In the genomic region with DNA sequence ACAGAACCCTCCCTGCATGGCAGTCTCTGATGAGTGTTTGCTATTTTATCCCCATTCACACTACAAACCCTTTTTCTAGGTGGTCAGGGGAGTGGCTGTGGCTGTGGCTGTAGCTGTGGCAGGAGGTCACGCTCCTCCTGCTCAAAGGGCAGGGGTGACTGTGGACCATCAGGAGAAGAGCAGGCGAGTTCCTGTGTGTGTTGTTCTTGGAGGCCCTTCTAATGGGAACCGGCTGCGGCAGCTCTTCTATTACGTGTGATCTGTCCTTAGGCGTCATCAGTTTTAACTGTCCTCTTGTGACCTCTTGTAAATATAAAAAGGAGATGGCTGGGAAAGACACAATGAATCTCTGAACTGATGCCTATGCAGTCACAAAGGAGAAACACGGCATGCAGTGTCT, we compare ENCODE assay signal across 12 cellular contexts.
DNase-seq lines count a peak whose midpoint lies in the region; ATAC-seq, FAIRE-seq and TF ChIP-seq lines count a peak whose summit lies in the region.
"Had no signal": no experiment of that assay in that cellular context is flagged by ENCODE, and none has a peak within 500 bp of the region (broad histone marks: within the 10 kb centered on the region; RNA-seq: fewer than 3 reads in every experiment).

No MANE protein-coding gene starts in this region.

- no peaks in the 10 kb centered on the region for H3K27me3 ChIP-seq in CD4-positive, CD25-positive, alpha-beta regulatory T cell (ENCODE audit: control insufficient read depth, insufficient read depth, low read length)
- no peaks in the 10 kb centered on the region for H3K27me3 ChIP-seq in pancreas

- H3K4me1 Mint-ChIP-seq in CD4-positive, CD25-positive, alpha-beta regulatory T cell = peaks cover 49 to 76% (median 55%) of the 10 kb centered on the region in 4 donors
- peaks cover 57 to 69% (median 62%) of the 10 kb centered on the region in 3 donors for H3K4me1 Mint-ChIP-seq in T-cell

- H3K4me3 ChIP-seq in CD4-positive, CD25-positive, alpha-beta regulatory T cell (ENCODE audit: low read depth, low read length) = no peak overlapping the region
- H3K4me3 ChIP-seq in pancreas = no peak overlapping the region

- TF ChIP-seq CTCF in pancreas (IDR thresholded peaks at IDR 0.05) (no peak), GM10248 (IDR thresholded peaks at IDR 0.05; ENCODE audit: control extremely low read depth, extremely low read depth, low read depth, missing control alignments) (no peak)

- H3K9me3 ChIP-seq in CD4-positive, CD25-positive, alpha-beta regulatory T cell (ENCODE audit: control insufficient read depth in 2 of 2, low read length in 2 of 2) = no peaks in the 10 kb centered on the region
- no peaks in the 10 kb centered on the region for H3K9me3 ChIP-seq in pancreas

- WGBS in pancreas, 2 donors = 73 to 82% methylated on average over 7 of the region's 7 CpGs

- H3K4me1 ChIP-seq in CD4-positive, CD25-positive, alpha-beta regulatory T cell (ENCODE audit: control insufficient read depth, insufficient read depth, low read length, poor library complexity, severe bottlenecking) = peaks cover 27% of the 10 kb centered on the region
- H3K4me1 ChIP-seq in pancreas = peaks cover 0 to 3% (median 3%) of the 10 kb centered on the region in 3 donors

- no peak overlapping the region for H3K27ac ChIP-seq in CD4-positive, CD25-positive, alpha-beta regulatory T cell (ENCODE audit: insufficient read depth, low read length, poor library complexity, severe bottlenecking)
- H3K27ac ChIP-seq in pancreas = no peak overlapping the region

- peak overlapping the region in 2 of 3 donors; percentile 11 to 59 for H3K27ac Mint-ChIP-seq in CD4-positive, CD25-positive, alpha-beta regulatory T cell
- H3K27ac Mint-ChIP-seq in T-cell = peak overlapping the region; percentile 13 to 62

- H3K4me3 Mint-ChIP-seq in CD4-positive, CD25-positive, alpha-beta regulatory T cell = no peak overlapping the region
- no peak overlapping the region for H3K4me3 Mint-ChIP-seq in T-cell
- H3K4me3 Mint-ChIP-seq: activated T-cell treated with anti-CD3 and anti-CD28 coated beads, Interleukin-2, amount 50 U/mL, for 4 hours had no signal

- no peak for DNase-seq in CD4-positive, CD25-positive, alpha-beta regulatory T cell
- DNase-seq in T-cell = no peak
- peak; percentile 79 for DNase-seq in Right ventricle myocardium inferior (ENCODE audit: missing footprints)
- no peak for DNase-seq in pancreas
- no peak for DNase-seq in DMS53 treated with DMSO at 0.1 percent for 48 hours (lab: John Stamatoyannopoulos, UW; ENCODE audit: unreplicated experiment)
- DNase-seq in stimulated activated naive CD4-positive, alpha-beta T cell treated with Interleukin-2 at 50 U/mL for 16 hours (lab: John Stamatoyannopoulos, UW) = no peak
- DNase-seq in GM10248 (ENCODE audit: extremely low spot score) = no peak
- DNase-seq: activated T-cell treated with anti-CD3 and anti-CD28 coated beads, Interleukin-2, amount 50 U/mL, for 4 hours; NCI-H1092 treated with DMSO at 0.1 percent for 48 hours had no signal

- intact Hi-C loops in Right ventricle myocardium inferior (cut with DNase I) = no loop called here
- intact Hi-C loops in pancreas (cut with DNase I) = no loop called here

- POLR2A ChIA-PET in T-cell (lab: Charles Lee) = no interaction called here
- POLR2A ChIA-PET in GM10248 (lab: Yijun Ruan, JAX) = no interaction called here

- FAIRE-seq in pancreas (lab: Jason Lieb, UNC) = no peak
- FAIRE-seq: colon had no signal

- H3K27me3 Mint-ChIP-seq in CD4-positive, CD25-positive, alpha-beta regulatory T cell = no peaks in the 10 kb centered on the region
- no peaks in the 10 kb centered on the region for H3K27me3 Mint-ChIP-seq in T-cell
- H3K27me3 Mint-ChIP-seq: progenitor cell of endocrine pancreas had no signal

- peaks cover 6% of the 10 kb centered on the region for H3K36me3 ChIP-seq in CD4-positive, CD25-positive, alpha-beta regulatory T cell (ENCODE audit: control insufficient read depth, insufficient read depth, low read length)
- H3K36me3 ChIP-seq in pancreas = no peaks in the 10 kb centered on the region

- no peaks in the 10 kb centered on the region for H3K9me3 Mint-ChIP-seq in CD4-positive, CD25-positive, alpha-beta regulatory T cell
- H3K9me3 Mint-ChIP-seq in T-cell = no peaks in the 10 kb centered on the region
- H3K9me3 Mint-ChIP-seq: activated T-cell treated with anti-CD3 and anti-CD28 coated beads, Interleukin-2, amount 50 U/mL, for 4 hours had no signal

- peaks cover 20% of the 10 kb centered on the region for H3K36me3 Mint-ChIP-seq in CD4-positive, CD25-positive, alpha-beta regulatory T cell
- H3K36me3 Mint-ChIP-seq in T-cell = peaks cover 42% of the 10 kb centered on the region

- CTCF ChIA-PET in T-cell (lab: Charles Lee) (interaction anchor here in 1 of 2 donors (0.6 kb wide), 2 partner anchors 24 to 118 kb away, joined by 3 to 4 read pairs; no protein-coding TSS in a partner anchor), GM10248 (lab: Yijun Ruan, JAX) (no interaction called here)

- no peak for ATAC-seq in CD4-positive, CD25-positive, alpha-beta regulatory T cell (ENCODE audit: low read depth in 2 of 2)
- ATAC-seq in T-cell (replicated peaks in 1 of 4) (no peak), Right ventricle myocardium inferior (peak; percentile 94), pancreas (peak in 3 of 4 donors; percentile 38 to 70 (median 59)), GM18867 (IDR thresholded peaks at IDR 0.05; ENCODE audit: unreplicated experiment) (no peak)
- ATAC-seq: activated T-cell treated with anti-CD3 and anti-CD28 coated beads, Interleukin-2, amount 50 U/mL, for 4 hours had no signal

Comparison
In these comparisons a context has a peak if more than half of its experiments do, and no peak if none do; other contexts are left out.
1. ATAC-seq: peak in Right ventricle myocardium inferior (single experiment) and pancreas (3 of 4); none in CD4-positive, CD25-positive, alpha-beta regulatory T cell (0 of 2), T-cell (0 of 4) and GM18867 (single experiment).